Comparison of ENCODE assay signal across 28 cellular contexts in the genomic region with DNA sequence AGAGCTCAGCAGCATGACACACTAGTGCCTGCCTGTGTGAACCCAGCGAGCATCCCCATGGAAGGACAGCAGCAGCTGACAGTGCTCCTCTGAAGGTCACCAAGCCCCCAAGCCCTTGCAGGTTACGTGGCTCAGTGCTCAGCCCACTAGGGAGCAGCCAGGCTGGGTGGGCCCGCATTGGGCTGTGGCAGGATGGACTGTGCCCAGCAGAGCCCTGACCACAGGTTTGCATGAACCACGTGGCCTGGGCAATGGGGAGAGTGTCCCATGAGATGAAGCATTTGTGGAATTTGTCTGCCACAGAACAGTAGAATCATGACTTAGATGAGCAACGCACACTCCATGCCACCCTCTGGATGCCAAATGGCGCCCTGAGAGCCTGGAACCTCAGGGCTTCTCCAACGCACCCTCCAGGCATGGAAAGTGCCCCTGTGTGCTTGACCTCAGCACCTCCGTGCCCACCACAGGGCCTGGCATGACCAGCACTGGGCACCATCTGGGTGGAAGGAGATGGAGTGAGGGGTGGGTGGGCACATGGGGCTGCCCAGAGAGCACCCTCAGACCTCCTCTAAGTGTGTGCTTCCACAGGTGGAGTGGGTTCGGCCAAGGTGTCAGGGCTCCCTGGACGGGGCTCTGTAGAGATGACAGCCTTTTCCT.
"Had no signal": no experiment of that assay in that cellular context is flagged by ENCODE, and none has a peak within 500 bp of the region (broad histone marks: within the 10 kb centered on the region; RNA-seq: fewer than 3 reads in every experiment).

No MANE protein-coding gene starts in this region.

- H3K9me3 ChIP-seq: adrenal gland, body of pancreas, mucosa of descending colon, ovary, prostate gland, suprapubic skin, tibial artery, upper lobe of right lung had no signal

- H3K27me3 Mint-ChIP-seq: activated naive CD8-positive, alpha-beta T cell treated with anti-CD3 and anti-CD28 coated beads for 36 hours had no signal

- H3K4me3 ChIP-seq: adrenal gland, body of pancreas, lung, mucosa of descending colon, ovary, prostate gland, smooth muscle cell, suprapubic skin, tibial artery, upper lobe of right lung had no signal

- H3K9me3 Mint-ChIP-seq: activated naive CD8-positive, alpha-beta T cell treated with anti-CD3 and anti-CD28 coated beads for 36 hours; activated T-cell treated with anti-CD3 and anti-CD28 coated beads, Interleukin-2, amount 50 U/mL, for 4 hours; activated T-helper 17 cell treated with anti-CD3 and anti-CD28 coated beads, Interleukin-2, amount 50 U/mL, for 72 hours; natural killer cell treated with Interleukin-12 subunit alpha and Interleukin-12 subunit beta and Interleukin-15 and Interleukin-18, amount 100 ng/mL, for 72 hours; stimulated activated naive B cell treated with anti-CD40 and anti-IgM and Interleukin-4, amounts not matched to agents 10 μg/mL and 1 μg/mL and 100 μg/mL, for 72 hours; WTC11 had no signal

- H3K27me3 ChIP-seq: body of pancreas, foreskin keratinocyte, ovary, upper lobe of right lung had no signal

- DNase-seq: activated CD4-positive, alpha-beta T cell treated with anti-CD3 and anti-CD28 coated beads, Interleukin-2, amount 50 U/mL, for 1 hour; activated naive CD4-positive, alpha-beta T cell treated with Interleukin-2 at 50 U/mL for 16 hours; activated naive CD8-positive, alpha-beta T cell treated with anti-CD3 and anti-CD28 coated beads for 36 hours; activated T-cell treated with anti-CD3 and anti-CD28 coated beads, Interleukin-2, amount 50 U/mL, for 4 hours; adrenal gland; aorta; body of pancreas; cerebellar nuclear complex; cortex of kidney; foreskin keratinocyte; kidney glomerular epithelial cell; mesendoderm; mucosa of descending colon; ovary; retina; stimulated activated CD4-positive, alpha-beta T cell treated with anti-CD3 and anti-CD28 coated beads, Interleukin-1b, Interleukin-23, amount 100 ng/mL, for 48 hours; stimulated activated CD4-positive, alpha-beta T cell treated with anti-CD3 and anti-CD28 coated beads, Interleukin-4, amount 100 ng/mL, for 4 hours; stimulated activated naive B cell treated with anti-CD40 and anti-IgM and Interleukin-4, amounts not matched to agents 10 μg/mL and 1 μg/mL and 100 μg/mL, for 72 hours; T-helper 2 cell; tibial artery; upper lobe of right lung had no signal

- H3K36me3 Mint-ChIP-seq: activated naive CD8-positive, alpha-beta T cell treated with anti-CD3 and anti-CD28 coated beads for 36 hours; natural killer cell treated with Interleukin-12 subunit alpha and Interleukin-12 subunit beta and Interleukin-15 and Interleukin-18, amount 100 ng/mL, for 72 hours; stimulated activated naive B cell treated with anti-CD40 and anti-IgM and Interleukin-4, amounts not matched to agents 10 μg/mL and 1 μg/mL and 100 μg/mL, for 72 hours; WTC11 had no signal

- H3K36me3 ChIP-seq: adrenal gland, ovary, prostate gland, suprapubic skin, tibial artery, upper lobe of right lung had no signal

- H3K27ac Mint-ChIP-seq: activated naive CD8-positive, alpha-beta T cell treated with anti-CD3 and anti-CD28 coated beads for 36 hours; activated T-helper 17 cell treated with anti-CD3 and anti-CD28 coated beads, Interleukin-2, amount 50 U/mL, for 72 hours; natural killer cell treated with Interleukin-12 subunit alpha and Interleukin-12 subunit beta and Interleukin-15 and Interleukin-18, amount 100 ng/mL, for 72 hours; stimulated activated naive B cell treated with anti-CD40 and anti-IgM and Interleukin-4, amounts not matched to agents 10 μg/mL and 1 μg/mL and 100 μg/mL, for 72 hours; WTC11 had no signal

- H3K4me2 ChIP-seq: smooth muscle cell had no signal

- H3K4me1 Mint-ChIP-seq: activated naive CD8-positive, alpha-beta T cell treated with anti-CD3 and anti-CD28 coated beads for 36 hours; activated T-helper 17 cell treated with anti-CD3 and anti-CD28 coated beads, Interleukin-2, amount 50 U/mL, for 72 hours had no signal

- H3K4me3 Mint-ChIP-seq: activated naive CD8-positive, alpha-beta T cell treated with anti-CD3 and anti-CD28 coated beads for 36 hours; activated T-cell treated with anti-CD3 and anti-CD28 coated beads, Interleukin-2, amount 50 U/mL, for 4 hours; activated T-helper 17 cell treated with anti-CD3 and anti-CD28 coated beads, Interleukin-2, amount 50 U/mL, for 72 hours; natural killer cell treated with Interleukin-12 subunit alpha and Interleukin-12 subunit beta and Interleukin-15 and Interleukin-18, amount 100 ng/mL, for 72 hours; stimulated activated naive B cell treated with anti-CD40 and anti-IgM and Interleukin-4, amounts not matched to agents 10 μg/mL and 1 μg/mL and 100 μg/mL, for 72 hours; WTC11 had no signal

- H3K27ac ChIP-seq: adrenal gland, body of pancreas, foreskin keratinocyte, ovary, prostate gland, suprapubic skin, tibial artery, upper lobe of right lung had no signal

- H3K4me1 ChIP-seq: adrenal gland, body of pancreas, foreskin keratinocyte, prostate gland, upper lobe of right lung had no signal
